ENCODE assay signal across 8 cellular contexts in the genomic region with DNA sequence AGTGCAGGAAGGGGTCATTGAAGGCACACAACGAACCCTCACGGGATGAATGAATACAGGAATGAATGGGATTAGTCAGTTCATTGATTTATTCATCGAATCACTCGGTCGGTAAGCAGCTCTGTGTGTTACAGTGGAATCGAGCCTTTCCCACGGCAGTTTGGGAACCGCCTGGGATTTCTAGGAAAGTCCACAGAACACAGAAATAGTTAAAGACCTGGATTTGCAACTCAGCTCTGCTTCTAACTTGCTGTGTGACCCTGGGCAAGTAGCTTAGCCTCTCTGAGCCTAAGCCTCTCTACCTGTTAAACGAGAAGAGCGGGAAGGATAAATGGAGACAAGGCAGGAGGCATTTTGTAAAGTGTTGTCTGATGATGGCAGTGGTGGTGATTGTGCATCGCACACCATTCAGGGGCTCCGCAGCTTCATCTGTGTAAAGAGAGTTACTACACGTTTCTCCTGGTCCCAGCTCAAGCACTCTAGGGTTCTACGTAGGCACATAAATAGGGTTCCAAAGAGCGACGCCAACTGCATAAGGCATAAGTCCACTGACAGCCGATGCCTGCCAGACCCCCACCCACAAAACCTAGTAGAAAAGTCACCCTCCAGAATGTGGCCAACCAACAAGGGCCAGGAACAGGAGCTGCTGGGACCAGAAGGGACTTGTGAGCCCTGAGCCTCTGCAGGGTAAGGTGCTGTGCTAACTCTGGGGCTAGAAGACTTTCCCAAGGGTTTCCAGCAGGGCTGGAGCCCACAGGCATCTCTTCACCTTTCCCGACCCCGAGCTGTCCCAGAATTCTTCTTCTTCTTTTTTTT. TPM values are rescaled to one million over a fixed set of nuclear protein-coding genes. Genes with fewer than 3 reads are reported as not detected.
DNase-seq lines count a peak whose midpoint lies in the region; ATAC-seq, FAIRE-seq and TF ChIP-seq lines count a peak whose summit lies in the region.
"Not testable (repeated sequence)": the region's sequence is repeated elsewhere in the genome, so short reads cannot be mapped to it uniquely, and the experiment has no call there.

No MANE protein-coding gene starts in this region.

- peaks cover 35% of the 10 kb centered on the region for H3K4me1 Mint-ChIP-seq in activated B cell treated with CpG ODN at 0.5 μM for 24 hours
- peaks cover 21 to 35% (median 28%) of the 10 kb centered on the region in 3 donors for H3K4me1 Mint-ChIP-seq in naive B cell

- H2AFZ ChIP-seq in GM12878 (ENCODE audit: control insufficient read depth, low read depth, low read length); endothelial cell of umbilical vein (ENCODE audit: low read depth, low read length): not testable (repeated sequence)

- not testable (repeated sequence) for H3K36me3 ChIP-seq in BLaER1 treated with 17β-estradiol and CSF1 and Interleukin-3, amounts not matched to agents 10 nM and 100 nM; HEK293 (ENCODE audit: control insufficient read depth in 2 of 2, insufficient read depth in 1 of 2, low read length in 2 of 2); GM12878 (ENCODE audit: control insufficient read depth in 2 of 2, insufficient read depth in 2 of 2, low read length in 1 of 2); endothelial cell of umbilical vein (ENCODE audit: control insufficient read depth in 2 of 2, extremely low read depth in 1 of 2, insufficient read depth in 2 of 2, low read length in 2 of 2); spleen

- SMC1A ChIA-PET in GM12878 (lab: Charles Lee; ENCODE audit: uncharacterized antibody, unreplicated experiment): interaction anchor here (0.6 to 1.5 kb wide), 6 partner anchors 10 to 1861 kb away, joined by 3 to 5 read pairs (median 3); no protein-coding TSS in a partner anchor

- not testable (repeated sequence) for H3K4me3 ChIP-seq in BLaER1 treated with 17β-estradiol and CSF1 and Interleukin-3, amounts not matched to agents 10 nM and 100 nM; HEK293 (ENCODE audit: low read depth, low read length); GM12878; endothelial cell of umbilical vein (replicated peaks in 1 of 3; ENCODE audit: insufficient read depth in 1 of 3, low read depth in 1 of 3, low read length in 3 of 3); spleen

- not testable (repeated sequence) for H3K9me1 ChIP-seq in endothelial cell of umbilical vein (replicated peaks; ENCODE audit: control insufficient read depth, extremely low read depth, insufficient read depth, low read length)

- RAD21 ChIA-PET in GM12878 (lab: Charles Lee; ENCODE audit: unreplicated experiment): interaction anchor here (0.6 to 0.7 kb wide), 2 partner anchors 253 to 688 kb away, joined by 3 to 4 read pairs; no protein-coding TSS in a partner anchor

- H3K9me3 ChIP-seq in BLaER1 treated with 17β-estradiol and CSF1 and Interleukin-3, amounts not matched to agents 10 nM and 100 nM (replicated peaks in 1 of 11); HEK293 (ENCODE audit: control insufficient read depth, insufficient read depth, low read depth, low read length); GM12878 (replicated peaks; ENCODE audit: control insufficient read depth, insufficient read depth, low read length); endothelial cell of umbilical vein (replicated peaks; ENCODE audit: control insufficient read depth, insufficient read depth, low read length); spleen: not testable (repeated sequence)

- POLR2A ChIA-PET in HEK293 (lab: Yijun Ruan, JAX) (interaction anchor here (0.6 kb wide), 1 partner anchor 26 kb away, joined by 3 read pairs; no protein-coding TSS in a partner anchor), activated B cell treated with CpG ODN at 0.5 μM for 24 hours (lab: Charles Lee) (interaction anchor here (0.7 to 1.7 kb wide), 4 partner anchors 34 to 405 kb away, joined by 3 to 15 read pairs (median 4); no protein-coding TSS in a partner anchor), GM12878 (lab: Charles Lee) (interaction anchor here (0.7 to 1.1 kb wide), 3 partner anchors 33 to 394 kb away, joined by 3 read pairs; no protein-coding TSS in a partner anchor), endothelial cell of umbilical vein (lab: Charles Lee) (interaction anchor here (0.6 kb wide), 1 partner anchor 653 kb away, joined by 4 read pairs; a partner anchor contains a TSS)

- peaks cover 10 to 41% (median 21%) of the 10 kb centered on the region in 10 experiments; a peak in 19 of 20 replicates for H3K4me1 ChIP-seq in BLaER1 treated with 17β-estradiol and CSF1 and Interleukin-3, amounts not matched to agents 10 nM and 100 nM
- H3K4me1 ChIP-seq in HEK293 (ENCODE audit: control insufficient read depth, insufficient read depth, low read length); GM12878 (ENCODE audit: control insufficient read depth, insufficient read depth, low read length); endothelial cell of umbilical vein (ENCODE audit: control insufficient read depth, extremely low read depth, insufficient read depth, low read length): not testable (repeated sequence)
- peaks cover 8 to 29% (median 12%) of the 10 kb centered on the region in 6 donors for H3K4me1 ChIP-seq in spleen

- not testable (repeated sequence) for H3K9me3 Mint-ChIP-seq in activated B cell treated with CpG ODN at 0.5 μM for 24 hours, naive B cell

- WGBS in GM12878 (ENCODE audit: insufficient coverage, insufficient replicate concordance, low lambda C conversion rate, missing lambda C conversion rate): 92% methylated on average over 19 of the region's 19 CpGs
- WGBS in spleen, 5 donors: 85 to 93% (median 89%) methylated on average over 19 of the region's 19 CpGs

- dilution Hi-C loops in endothelial cell of umbilical vein (cut with MboI; ENCODE audit: extremely low pct_ligation_motif_present, low sequenced_read_pairs): not testable (repeated sequence)

- H4K20me1 ChIP-seq in BLaER1 treated with 17β-estradiol and CSF1 and Interleukin-3, amounts not matched to agents 10 nM and 100 nM; GM12878 (ENCODE audit: control insufficient read depth, insufficient read depth); endothelial cell of umbilical vein (replicated peaks; ENCODE audit: control insufficient read depth, extremely low read depth, insufficient read depth, low read length): not testable (repeated sequence)

- not testable (repeated sequence) for H3K4me3 Mint-ChIP-seq in activated B cell treated with CpG ODN at 0.5 μM for 24 hours
- H3K4me3 Mint-ChIP-seq in naive B cell: peak overlapping the region in 5 of 8 donors; percentile 57 to 93 (median 71)

- intact Hi-C loops in activated B cell treated with CpG ODN at 0.5 μM for 24 hours (cut with micrococcal nuclease): loop anchor here (1.0 to 2.0 kb wide), 8 partner anchors 13 to 1507 kb away; no protein-coding TSS in a partner anchor
- intact Hi-C loops in GM12878 (cut with micrococcal nuclease; ENCODE audit: unreplicated experiment): loop anchor here (2.0 kb wide), 4 partner anchors 253 to 1507 kb away; a partner anchor contains a TSS
- intact Hi-C loops in endothelial cell of umbilical vein (cut with micrococcal nuclease): loop anchor here (1.0 to 5.0 kb wide), 4 partner anchors 251 to 768 kb away; no protein-coding TSS in a partner anchor
- intact Hi-C loops in spleen (cut with DNase I; ENCODE audit: low total_unique reads): not testable (repeated sequence)

- H3K27me3 Mint-ChIP-seq in activated B cell treated with CpG ODN at 0.5 μM for 24 hours, naive B cell: not testable (repeated sequence)

- not testable (repeated sequence) for DNase-seq in activated B cell treated with CpG ODN at 0.5 μM for 24 hours; GM12878 (ENCODE audit: low read depth, low spot score); endothelial cell of umbilical vein (ENCODE audit: low read depth, low spot score); naive B cell
- DNase-seq in left kidney (ENCODE audit: low read depth, low spot score) (peak; percentile 22), spleen (peak; percentile 70)

- not testable (repeated sequence) for H3K79me2 ChIP-seq in GM12878 (ENCODE audit: control insufficient read depth, insufficient read depth, low read length); endothelial cell of umbilical vein (ENCODE audit: control insufficient read depth, insufficient read depth, low read length)

- not testable (repeated sequence) for TF ChIP-seq EP300 in GM12878 (IDR thresholded peaks at IDR 0.05; ENCODE audit: borderline replicate concordance in 1 of 2, control insufficient read depth in 1 of 2, low read depth in 2 of 2, low read length in 2 of 2)

- peak overlapping the region in 9 of 11 experiments; percentile 77 to 87 (median 80); a peak in 13 of 22 replicates for H3K4me2 ChIP-seq in BLaER1 treated with 17β-estradiol and CSF1 and Interleukin-3, amounts not matched to agents 10 nM and 100 nM
- H3K4me2 ChIP-seq in GM12878 (ENCODE audit: control insufficient read depth, insufficient read depth); endothelial cell of umbilical vein (ENCODE audit: insufficient read depth, low read length): not testable (repeated sequence)

- not testable (repeated sequence) for TF ChIP-seq RAD21 in GM12878 (IDR thresholded peaks at IDR 0.05; ENCODE audit: insufficient read depth, low read depth, low read length)

- not testable (repeated sequence) for FAIRE-seq in GM12878 (lab: Jason Lieb, UNC)
- FAIRE-seq in endothelial cell of umbilical vein (lab: Jason Lieb, UNC): peak; percentile 38

- in situ Hi-C loops in GM12878 (cut with MboI): loop anchor here (10.0 kb wide), 3 partner anchors 259 to 1511 kb away; no protein-coding TSS in a partner anchor

- H3K27ac Mint-ChIP-seq in activated B cell treated with CpG ODN at 0.5 μM for 24 hours: peak overlapping the region; percentile 94
- peak overlapping the region; percentile 89 to 99 (median 96) for H3K27ac Mint-ChIP-seq in naive B cell

- TF ChIP-seq POLR2A in GM12878 (IDR thresholded peaks at IDR 0.05; ENCODE audit: low read depth, low read length); endothelial cell of umbilical vein (IDR thresholded peaks at IDR 0.05; ENCODE audit: low read depth, low read length); spleen (IDR thresholded peaks at IDR 0.05): not testable (repeated sequence)

- not testable (repeated sequence) for H3K27me3 ChIP-seq in BLaER1 treated with 17β-estradiol and CSF1 and Interleukin-3, amounts not matched to agents 10 nM and 100 nM; GM12878 (replicated peaks in 1 of 2; ENCODE audit: control insufficient read depth in 2 of 2, insufficient read depth in 2 of 2, low read length in 1 of 2); endothelial cell of umbilical vein (ENCODE audit: control insufficient read depth in 2 of 2, insufficient read depth in 2 of 2, low read length in 2 of 2); spleen (replicated peaks in 1 of 7)

- not testable (repeated sequence) for H3K36me3 Mint-ChIP-seq in activated B cell treated with CpG ODN at 0.5 μM for 24 hours (ENCODE audit: low read depth); naive B cell

- ATAC-seq in activated B cell treated with CpG ODN at 0.5 μM for 24 hours (ENCODE audit: low read depth); GM12878; naive B cell (ENCODE audit: low read depth in 2 of 2): not testable (repeated sequence)

- not testable (repeated sequence) for H3K9ac ChIP-seq in BLaER1 treated with 17β-estradiol and CSF1 and Interleukin-3, amounts not matched to agents 10 nM and 100 nM; GM12878 (ENCODE audit: control insufficient read depth, insufficient read depth, low read length); endothelial cell of umbilical vein (replicated peaks; ENCODE audit: extremely low read depth, insufficient read depth, low read length)

- CTCF ChIA-PET in HEK293 (lab: Yijun Ruan, JAX) (interaction anchor here (0.6 to 0.7 kb wide), 7 partner anchors 13 to 1277 kb away, joined by 3 to 6 read pairs (median 3); no protein-coding TSS in a partner anchor), GM12878 (lab: Yijun Ruan, JAX) (interaction anchor here (0.7 to 1.8 kb wide), 3 partner anchors 253 to 400 kb away, joined by 3 to 9 read pairs (median 3); no protein-coding TSS in a partner anchor), endothelial cell of umbilical vein (lab: Charles Lee) (interaction anchor here (0.6 to 3.0 kb wide), 9 partner anchors 10 to 1424 kb away, joined by 3 to 20 read pairs (median 4); no protein-coding TSS in a partner anchor)
- CTCF ChIA-PET in activated B cell treated with CpG ODN at 0.5 μM for 24 hours (lab: Charles Lee): not testable (repeated sequence)

- H3K27ac ChIP-seq in BLaER1 treated with 17β-estradiol and CSF1 and Interleukin-3, amounts not matched to agents 10 nM and 100 nM; HEK293 (ENCODE audit: extremely low read depth, low read depth, low read length); GM12878 (ENCODE audit: control insufficient read depth, insufficient read depth); endothelial cell of umbilical vein (ENCODE audit: insufficient read depth, low read depth, low read length); spleen: not testable (repeated sequence)

- not testable (repeated sequence) for TF ChIP-seq CTCF in HEK293 (tag by site-specific recombination; IDR thresholded peaks at IDR 0.05); activated B cell treated with CpG ODN at 0.5 μM for 24 hours (IDR thresholded peaks at IDR 0.05); GM12878 (IDR thresholded peaks at IDR 0.05 in 2 of 3, conservative IDR thresholded peaks at IDR 0.05 in 1 of 3; ENCODE audit: control insufficient read depth in 2 of 3, extremely low read depth in 1 of 3, insufficient read depth in 1 of 3, low read depth in 3 of 3, low read length in 3 of 3); endothelial cell of umbilical vein (IDR thresholded peaks at IDR 0.05; ENCODE audit: extremely low read depth in 1 of 2, insufficient read depth in 1 of 2, low read depth in 1 of 2, low read length in 2 of 2); spleen (IDR thresholded peaks at IDR 0.05 in 8 of 11, conservative IDR thresholded peaks at IDR 0.05 in 3 of 11)

- not testable (repeated sequence) for BruUV-seq in GM12878 (replicated peaks; lab: Mats Ljungman, UMichigan); endothelial cell of umbilical vein (replicated peaks; lab: Mats Ljungman, UMichigan)

RNA-seq across cellular contexts. Expression of a gene that starts 45.7 kb away (rescaled TPM):
- total RNA-seq in activated B cell treated with CpG ODN at 0.5 μM for 24 hours (53.3 and 59.2 TPM in 2 replicates), GM12878 (2014; rRNA removed) (119 TPM in 2 replicates), GM12878 (2014; rRNA removed; fragmentation: Illumina TruSeq; extraction: Trizol) (92.0 and 101 TPM in 2 replicates), GM12878 (2021) (90.0 and 98.5 TPM in 2 replicates), endothelial cell of umbilical vein (116 and 121 TPM in 2 replicates), spleen (100 to 1,000 TPM in 5 of 7 donors, 10 to 100 TPM in 2; 88.5 to 247 (median 121) TPM)
- 62.2 and 71.7 TPM in 2 replicates for total RNA-seq in GM12878 (2013; cell fraction: nucleolus; rRNA removed)
- 26.1 TPM for polyA plus RNA-seq in GM12878 (2011; ENCODE audit: low read depth)
- polyA plus RNA-seq in GM12878 (2011; rRNA removed) (115 and 196 TPM in 2 replicates), GM12878 (2014; fragmentation: Illumina TruSeq; extraction: Trizol) (106 and 149 TPM in 2 replicates), GM12878 (2014; fragmentation: Nextera tagmentation; extraction: Ambion mirVana) (10 to 100 TPM; 19.4 to 40.0 TPM), GM12878 (2014; rRNA removed) (89.7 and 101 TPM in 2 replicates), GM12878 (2016; fragmentation: Nextera tagmentation; extraction: Ambion mirVana) (100 to 1,000 TPM in 1 of 2 experiments, 10 to 100 TPM in 1; 95.4 to 103 TPM), endothelial cell of umbilical vein (44.0 and 53.8 TPM in 2 replicates), naive B cell (ENCODE audit: low read depth in 6 of 6) (100 to 1,000 TPM in 4 of 6 donors, 10 to 100 TPM in 2; 92.8 to 151 (median 110) TPM), spleen (10 to 100 TPM; 28.5 to 50.6 (median 45.2) TPM)
- polyA plus RNA-seq in GM12878 (2011; cell fraction: cytosol; rRNA removed): 46.5 and 46.6 TPM in 2 replicates
- polyA plus RNA-seq in GM12878 (2011; cell fraction: nucleus; rRNA removed): 23.6 and 27.4 TPM in 2 replicates
- polyA plus RNA-seq in GM12878 (2012): 48.7 and 50.0 TPM in 2 replicates
- 34.8 and 37.0 TPM in 2 replicates for polyA minus RNA-seq in GM12878 (2011; rRNA and poly(A)+ RNA removed)
- 17.4 and 20.2 TPM in 2 replicates for polyA minus RNA-seq in GM12878 (2011; cell fraction: cytosol; rRNA and poly(A)+ RNA removed)
- 17.4 and 24.3 TPM in 2 replicates for polyA minus RNA-seq in GM12878 (2011; cell fraction: nucleus; rRNA and poly(A)+ RNA removed)
- polyA plus RNA-seq in endothelial cell of umbilical vein (2011; cell fraction: cytosol; rRNA removed): 70.4 and 82.4 TPM in 2 replicates
- 27.5 and 35.8 TPM in 2 replicates for polyA plus RNA-seq in endothelial cell of umbilical vein (2011; cell fraction: nucleus; rRNA removed)
- 130 and 154 TPM in 2 replicates for polyA plus RNA-seq in endothelial cell of umbilical vein (2012)
- 38.5 and 44.6 TPM in 2 replicates for polyA minus RNA-seq in endothelial cell of umbilical vein
- polyA minus RNA-seq in endothelial cell of umbilical vein (2011; cell fraction: cytosol; rRNA and poly(A)+ RNA removed): 29.7 TPM
- polyA minus RNA-seq in endothelial cell of umbilical vein (2011; cell fraction: nucleus; rRNA and poly(A)+ RNA removed): 28.8 and 38.9 TPM in 2 replicates
